ENCODE assay signal across 1 cellular context in the genomic region with DNA sequence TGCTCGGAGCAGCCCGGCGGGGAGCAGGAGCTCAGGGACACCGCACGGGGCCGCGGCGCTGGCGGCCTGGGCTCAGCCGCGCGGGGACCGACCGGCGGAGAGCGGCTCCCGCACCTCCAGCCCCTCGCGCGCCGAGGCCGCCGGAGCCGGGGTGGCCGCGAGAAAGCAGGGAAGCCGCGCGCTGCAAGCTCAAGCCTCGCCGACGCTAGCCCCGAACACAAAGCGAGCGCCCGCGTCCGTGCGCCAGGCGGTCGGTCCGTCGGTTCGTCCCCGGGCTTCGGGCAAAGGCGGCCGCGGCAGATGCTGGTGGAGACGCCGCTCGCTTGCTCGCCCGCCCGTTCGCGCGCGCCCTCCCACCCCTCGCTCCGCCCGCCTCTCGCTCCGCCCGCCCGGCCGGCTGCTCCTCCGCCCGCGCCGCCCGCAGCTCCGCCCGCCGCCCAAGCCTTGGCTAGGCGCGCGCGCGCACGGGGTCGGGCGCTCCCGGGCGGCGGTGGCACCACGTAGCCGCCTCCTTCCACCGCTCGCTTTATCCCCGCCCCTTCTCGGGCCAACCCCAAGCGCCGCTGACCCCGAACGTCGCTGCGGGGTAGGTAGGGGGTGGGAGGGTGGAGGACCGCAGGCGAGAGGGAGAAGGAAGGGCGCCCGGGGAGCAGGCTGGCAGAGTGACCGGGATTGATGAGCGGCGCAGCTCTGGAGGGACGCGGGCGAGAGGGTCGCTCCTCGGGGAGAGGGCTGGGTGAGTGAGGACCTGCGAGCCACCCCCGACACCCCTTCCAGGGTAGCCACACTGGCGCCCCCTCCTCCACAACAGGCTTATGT.
TF ChIP-seq lines count a peak whose summit lies in the region.

TSS of gene TSPAN5 (minus strand) at position 325 of the 819 bp plus-strand sequence.

TF ChIP-seq in H1, 55 proteins besides CTCF, POLR2A, EP300 and RAD21 (continued from another document):
- TF ChIP-seq, protein P1, sequence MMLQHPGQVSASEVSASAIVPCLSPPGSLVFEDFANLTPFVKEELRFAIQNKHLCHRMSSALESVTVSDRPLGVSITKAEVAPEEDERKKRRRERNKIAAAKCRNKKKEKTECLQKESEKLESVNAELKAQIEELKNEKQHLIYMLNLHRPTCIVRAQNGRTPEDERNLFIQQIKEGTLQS (IDR thresholded peaks at IDR 0.05; ENCODE audit: insufficient read depth, low read depth, low read length): no peak
- TF ChIP-seq JUND (IDR thresholded peaks at IDR 0.05; ENCODE audit: low read length) (no peak), ZNF274 (IDR thresholded peaks at IDR 0.05; ENCODE audit: borderline replicate concordance, extremely low read depth, low read length) (no peak), RBBP5 (IDR thresholded peaks at IDR 0.05; ENCODE audit: borderline replicate concordance, low read depth, low read length) (0 out of 2 replicates have a peak, but pooled peaks have one; percentile 90), NRF1 (IDR thresholded peaks at IDR 0.05; ENCODE audit: low read depth, low read length) (no peak), KDM1A (IDR thresholded peaks at IDR 0.05; ENCODE audit: borderline replicate concordance, low read length) (no peak), POU5F1 (IDR thresholded peaks at IDR 0.05; ENCODE audit: low read depth, low read length) (no peak), RFX5 (IDR thresholded peaks at IDR 0.05; ENCODE audit: borderline replicate concordance, low read depth, low read length) (no peak), SIRT6 (IDR thresholded peaks at IDR 0.05; ENCODE audit: low read length) (no peak), PHF8 (conservative IDR thresholded peaks at IDR 0.05; ENCODE audit: low read depth, low read length) (peak; percentile 55; the same call in 1 of the 2 replicates), BACH1 (IDR thresholded peaks at IDR 0.05; ENCODE audit: low read length) (no peak), CBX5 (IDR thresholded peaks at IDR 0.05; ENCODE audit: low read depth, low read length) (no peak), GTF2F1 (IDR thresholded peaks at IDR 0.05; ENCODE audit: borderline replicate concordance, low read depth, low read length) (no peak), SRF (IDR thresholded peaks at IDR 0.05; ENCODE audit: low read depth, low read length) (no peak), CTBP2 (IDR thresholded peaks at IDR 0.05; ENCODE audit: borderline replicate concordance, insufficient read depth, insufficient read length, low read length) (peak; percentile 89), RNF2 (IDR thresholded peaks at IDR 0.05; ENCODE audit: borderline replicate concordance, low read depth, low read length, missing control alignments, poor library complexity, severe bottlenecking) (no peak), TEAD4 (IDR thresholded peaks at IDR 0.05; ENCODE audit: low read depth, low read length) (no peak), SAP30 (IDR thresholded peaks at IDR 0.05; ENCODE audit: insufficient read depth, insufficient replicate concordance, low read length) (no peak), SP1 (IDR thresholded peaks at IDR 0.05; ENCODE audit: low read depth, low read length) (no peak), POLR2AphosphoS5 (IDR thresholded peaks at IDR 0.05; ENCODE audit: low read depth, low read length) (no peak; the same call in 1 of the 2 replicates), E2F6 (IDR thresholded peaks at IDR 0.05) (peak; percentile 48; the same call in 1 of the 2 replicates), CEBPB (IDR thresholded peaks at IDR 0.05; ENCODE audit: low read depth, low read length) (no peak), SP2 (IDR thresholded peaks at IDR 0.05; ENCODE audit: low read length) (no peak), CHD2 (IDR thresholded peaks at IDR 0.05; ENCODE audit: low read length) (no peak), ASH2L (IDR thresholded peaks at IDR 0.05; ENCODE audit: low read length) (peak; percentile 99), YY1 (IDR thresholded peaks at IDR 0.05; ENCODE audit: low read depth, low read length) (no peak), CBX8 (IDR thresholded peaks at IDR 0.05; ENCODE audit: borderline replicate concordance, low read depth, low read length) (no peak), KDM4A (IDR thresholded peaks at IDR 0.05; ENCODE audit: low read depth, low read length, severe bottlenecking) (peak; percentile 82), EZH2 (IDR thresholded peaks at IDR 0.05; ENCODE audit: low read depth, low read length, severe bottlenecking) (no peak), TCF12 (IDR thresholded peaks at IDR 0.05; ENCODE audit: low read depth, low read length) (no peak), KDM5A (IDR thresholded peaks at IDR 0.05; ENCODE audit: low read length) (no peak), BRCA1 (IDR thresholded peaks at IDR 0.05; ENCODE audit: low read depth, low read length) (no peak), TAF7 (optimal IDR thresholded peaks at IDR 0.05; ENCODE audit: borderline replicate concordance, low read depth, low read length) (no peak), HDAC2 (IDR thresholded peaks at IDR 0.05; ENCODE audit: borderline replicate concordance in 1 of 2, low read depth in 2 of 2, low read length in 2 of 2) (no peak), GABPA (IDR thresholded peaks at IDR 0.05; ENCODE audit: borderline replicate concordance, insufficient read depth, low read length) (no peak), SP4 (IDR thresholded peaks at IDR 0.05; ENCODE audit: low read length) (no peak), BCL11A (IDR thresholded peaks at IDR 0.05; ENCODE audit: low read depth in 2 of 2, low read length in 2 of 2) (no peak), JUN (IDR thresholded peaks at IDR 0.05; ENCODE audit: low read depth, low read length) (no peak), SIX5 (IDR thresholded peaks at IDR 0.05; ENCODE audit: low read depth, low read length) (no peak), MAX (IDR thresholded peaks at IDR 0.05) (peak; percentile 41), NANOG (IDR thresholded peaks at IDR 0.05; ENCODE audit: insufficient read depth, low read depth, low read length, poor library complexity, severe bottlenecking) (no peak), CHD1 (IDR thresholded peaks at IDR 0.05; ENCODE audit: low read depth, low read length) (no peak)
- TF ChIP-seq, protein P2, sequence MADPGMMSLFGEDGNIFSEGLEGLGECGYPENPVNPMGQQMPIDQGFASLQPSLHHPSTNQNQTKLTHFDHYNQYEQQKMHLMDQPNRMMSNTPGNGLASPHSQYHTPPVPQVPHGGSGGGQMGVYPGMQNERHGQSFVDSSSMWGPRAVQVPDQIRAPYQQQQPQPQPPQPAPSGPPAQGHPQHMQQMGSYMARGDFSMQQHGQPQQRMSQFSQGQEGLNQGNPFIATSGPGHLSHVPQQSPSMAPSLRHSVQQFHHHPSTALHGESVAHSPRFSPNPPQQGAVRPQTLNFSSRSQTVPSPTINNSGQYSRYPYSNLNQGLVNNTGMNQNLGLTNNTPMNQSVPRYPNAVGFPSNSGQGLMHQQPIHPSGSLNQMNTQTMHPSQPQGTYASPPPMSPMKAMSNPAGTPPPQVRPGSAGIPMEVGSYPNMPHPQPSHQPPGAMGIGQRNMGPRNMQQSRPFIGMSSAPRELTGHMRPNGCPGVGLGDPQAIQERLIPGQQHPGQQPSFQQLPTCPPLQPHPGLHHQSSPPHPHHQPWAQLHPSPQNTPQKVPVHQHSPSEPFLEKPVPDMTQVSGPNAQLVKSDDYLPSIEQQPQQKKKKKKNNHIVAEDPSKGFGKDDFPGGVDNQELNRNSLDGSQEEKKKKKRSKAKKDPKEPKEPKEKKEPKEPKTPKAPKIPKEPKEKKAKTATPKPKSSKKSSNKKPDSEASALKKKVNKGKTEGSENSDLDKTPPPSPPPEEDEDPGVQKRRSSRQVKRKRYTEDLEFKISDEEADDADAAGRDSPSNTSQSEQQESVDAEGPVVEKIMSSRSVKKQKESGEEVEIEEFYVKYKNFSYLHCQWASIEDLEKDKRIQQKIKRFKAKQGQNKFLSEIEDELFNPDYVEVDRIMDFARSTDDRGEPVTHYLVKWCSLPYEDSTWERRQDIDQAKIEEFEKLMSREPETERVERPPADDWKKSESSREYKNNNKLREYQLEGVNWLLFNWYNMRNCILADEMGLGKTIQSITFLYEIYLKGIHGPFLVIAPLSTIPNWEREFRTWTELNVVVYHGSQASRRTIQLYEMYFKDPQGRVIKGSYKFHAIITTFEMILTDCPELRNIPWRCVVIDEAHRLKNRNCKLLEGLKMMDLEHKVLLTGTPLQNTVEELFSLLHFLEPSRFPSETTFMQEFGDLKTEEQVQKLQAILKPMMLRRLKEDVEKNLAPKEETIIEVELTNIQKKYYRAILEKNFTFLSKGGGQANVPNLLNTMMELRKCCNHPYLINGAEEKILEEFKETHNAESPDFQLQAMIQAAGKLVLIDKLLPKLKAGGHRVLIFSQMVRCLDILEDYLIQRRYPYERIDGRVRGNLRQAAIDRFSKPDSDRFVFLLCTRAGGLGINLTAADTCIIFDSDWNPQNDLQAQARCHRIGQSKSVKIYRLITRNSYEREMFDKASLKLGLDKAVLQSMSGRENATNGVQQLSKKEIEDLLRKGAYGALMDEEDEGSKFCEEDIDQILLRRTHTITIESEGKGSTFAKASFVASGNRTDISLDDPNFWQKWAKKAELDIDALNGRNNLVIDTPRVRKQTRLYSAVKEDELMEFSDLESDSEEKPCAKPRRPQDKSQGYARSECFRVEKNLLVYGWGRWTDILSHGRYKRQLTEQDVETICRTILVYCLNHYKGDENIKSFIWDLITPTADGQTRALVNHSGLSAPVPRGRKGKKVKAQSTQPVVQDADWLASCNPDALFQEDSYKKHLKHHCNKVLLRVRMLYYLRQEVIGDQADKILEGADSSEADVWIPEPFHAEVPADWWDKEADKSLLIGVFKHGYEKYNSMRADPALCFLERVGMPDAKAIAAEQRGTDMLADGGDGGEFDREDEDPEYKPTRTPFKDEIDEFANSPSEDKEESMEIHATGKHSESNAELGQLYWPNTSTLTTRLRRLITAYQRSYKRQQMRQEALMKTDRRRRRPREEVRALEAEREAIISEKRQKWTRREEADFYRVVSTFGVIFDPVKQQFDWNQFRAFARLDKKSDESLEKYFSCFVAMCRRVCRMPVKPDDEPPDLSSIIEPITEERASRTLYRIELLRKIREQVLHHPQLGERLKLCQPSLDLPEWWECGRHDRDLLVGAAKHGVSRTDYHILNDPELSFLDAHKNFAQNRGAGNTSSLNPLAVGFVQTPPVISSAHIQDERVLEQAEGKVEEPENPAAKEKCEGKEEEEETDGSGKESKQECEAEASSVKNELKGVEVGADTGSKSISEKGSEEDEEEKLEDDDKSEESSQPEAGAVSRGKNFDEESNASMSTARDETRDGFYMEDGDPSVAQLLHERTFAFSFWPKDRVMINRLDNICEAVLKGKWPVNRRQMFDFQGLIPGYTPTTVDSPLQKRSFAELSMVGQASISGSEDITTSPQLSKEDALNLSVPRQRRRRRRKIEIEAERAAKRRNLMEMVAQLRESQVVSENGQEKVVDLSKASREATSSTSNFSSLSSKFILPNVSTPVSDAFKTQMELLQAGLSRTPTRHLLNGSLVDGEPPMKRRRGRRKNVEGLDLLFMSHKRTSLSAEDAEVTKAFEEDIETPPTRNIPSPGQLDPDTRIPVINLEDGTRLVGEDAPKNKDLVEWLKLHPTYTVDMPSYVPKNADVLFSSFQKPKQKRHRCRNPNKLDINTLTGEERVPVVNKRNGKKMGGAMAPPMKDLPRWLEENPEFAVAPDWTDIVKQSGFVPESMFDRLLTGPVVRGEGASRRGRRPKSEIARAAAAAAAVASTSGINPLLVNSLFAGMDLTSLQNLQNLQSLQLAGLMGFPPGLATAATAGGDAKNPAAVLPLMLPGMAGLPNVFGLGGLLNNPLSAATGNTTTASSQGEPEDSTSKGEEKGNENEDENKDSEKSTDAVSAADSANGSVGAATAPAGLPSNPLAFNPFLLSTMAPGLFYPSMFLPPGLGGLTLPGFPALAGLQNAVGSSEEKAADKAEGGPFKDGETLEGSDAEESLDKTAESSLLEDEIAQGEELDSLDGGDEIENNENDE (IDR thresholded peaks at IDR 0.05; ENCODE audit: insufficient replicate concordance, low read length): no peak
- TF ChIP-seq, protein P3, sequence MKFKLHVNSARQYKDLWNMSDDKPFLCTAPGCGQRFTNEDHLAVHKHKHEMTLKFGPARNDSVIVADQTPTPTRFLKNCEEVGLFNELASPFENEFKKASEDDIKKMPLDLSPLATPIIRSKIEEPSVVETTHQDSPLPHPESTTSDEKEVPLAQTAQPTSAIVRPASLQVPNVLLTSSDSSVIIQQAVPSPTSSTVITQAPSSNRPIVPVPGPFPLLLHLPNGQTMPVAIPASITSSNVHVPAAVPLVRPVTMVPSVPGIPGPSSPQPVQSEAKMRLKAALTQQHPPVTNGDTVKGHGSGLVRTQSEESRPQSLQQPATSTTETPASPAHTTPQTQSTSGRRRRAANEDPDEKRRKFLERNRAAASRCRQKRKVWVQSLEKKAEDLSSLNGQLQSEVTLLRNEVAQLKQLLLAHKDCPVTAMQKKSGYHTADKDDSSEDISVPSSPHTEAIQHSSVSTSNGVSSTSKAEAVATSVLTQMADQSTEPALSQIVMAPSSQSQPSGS (IDR thresholded peaks at IDR 0.05; ENCODE audit: low read length): no peak
- TF ChIP-seq, protein P4, sequence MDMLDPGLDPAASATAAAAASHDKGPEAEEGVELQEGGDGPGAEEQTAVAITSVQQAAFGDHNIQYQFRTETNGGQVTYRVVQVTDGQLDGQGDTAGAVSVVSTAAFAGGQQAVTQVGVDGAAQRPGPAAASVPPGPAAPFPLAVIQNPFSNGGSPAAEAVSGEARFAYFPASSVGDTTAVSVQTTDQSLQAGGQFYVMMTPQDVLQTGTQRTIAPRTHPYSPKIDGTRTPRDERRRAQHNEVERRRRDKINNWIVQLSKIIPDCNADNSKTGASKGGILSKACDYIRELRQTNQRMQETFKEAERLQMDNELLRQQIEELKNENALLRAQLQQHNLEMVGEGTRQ (IDR thresholded peaks at IDR 0.05; ENCODE audit: low read length): no peak
